Comparison of ENCODE assay signal across 8 cellular contexts in the genomic region with DNA sequence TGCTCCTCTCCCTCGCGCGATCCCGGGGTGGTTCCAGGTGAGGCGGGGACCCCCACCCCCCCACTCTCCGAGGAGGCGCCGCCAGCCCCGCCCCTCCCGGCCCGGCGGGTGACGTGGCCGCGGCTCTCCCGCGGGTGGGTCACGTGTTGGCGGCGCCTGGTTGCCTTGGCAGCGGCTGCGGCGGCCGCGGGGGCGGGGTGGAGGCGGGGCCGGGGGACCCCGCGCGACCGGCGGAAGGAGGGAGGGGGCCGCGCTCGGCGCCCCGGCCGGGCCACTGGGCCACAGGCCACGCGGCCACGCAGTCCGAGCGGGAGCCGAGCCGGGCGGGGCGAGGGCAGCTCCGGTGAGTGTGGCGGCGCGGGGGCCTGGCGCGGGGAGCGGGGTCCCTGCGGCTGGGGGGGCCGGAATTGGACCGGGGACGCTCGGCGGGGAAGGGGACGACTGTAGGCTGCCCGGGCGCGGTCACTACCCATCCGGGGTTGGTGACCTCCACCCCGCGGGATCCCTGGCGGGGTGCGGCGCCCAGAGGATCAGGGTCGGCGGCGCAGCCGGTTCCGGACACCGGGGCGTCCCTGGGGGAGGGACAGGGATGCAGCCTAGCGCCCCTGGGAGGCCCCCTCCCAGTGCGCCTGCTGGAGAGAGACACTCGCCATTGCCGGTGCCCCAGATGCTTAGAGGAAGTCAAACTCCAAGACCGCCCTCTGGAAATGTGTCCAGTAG. TPM values are rescaled to one million over a fixed set of nuclear protein-coding genes. Genes with fewer than 3 reads are reported as not detected.
DNase-seq lines count a peak whose midpoint lies in the region; ATAC-seq and TF ChIP-seq lines count a peak whose summit lies in the region.

A gene (plus strand): TSS at position 257 of the 720 bp plus-strand sequence. CDS start 5,382 bp downstream, outside the sequence.

- in situ Hi-C loops in endometrial microvascular endothelial cells (cut with HindIII; ENCODE audit: inconsistent ontology term, low pct_unique_long_range_greater_than_20kb, low sequenced_read_pairs) = no loop called here

- ATAC-seq in GM18520 (IDR thresholded peaks at IDR 0.05; ENCODE audit: unreplicated experiment) (peak; percentile 47), HG03097 (IDR thresholded peaks at IDR 0.05; ENCODE audit: low FRiP score, unreplicated experiment) (peak; percentile 51)

- no peaks in the 10 kb centered on the region for H3K27me3 ChIP-seq in A673 (replicated peaks; ENCODE audit: insufficient read depth, low read depth, low read length, poor library complexity)

- H3K36me3 ChIP-seq in A673 (ENCODE audit: insufficient read depth, low read length, poor library complexity, severe bottlenecking) = no peaks in the 10 kb centered on the region

- TF ChIP-seq CTCF in A673 (conservative IDR thresholded peaks at IDR 0.05; ENCODE audit: low read depth, low read length) = no peak

- peak within 1 kb of the TSS; percentile 65 for H3K27ac ChIP-seq in A673 (ENCODE audit: low read depth, low read length, poor library complexity, severe bottlenecking)

- POLR2A ChIA-PET in A673 (lab: Charles Lee; ENCODE audit: low non-redundant PET) = interaction anchor here (0.7 kb wide), 1 partner anchor 33 kb away, joined by 3 read pairs; no protein-coding TSS in a partner anchor

- DNase-seq in A673 (ENCODE audit: low spot score) = peak; percentile 83
- peak; percentile 74 to 86 for DNase-seq in NOMO-1 (lab: John Stamatoyannopoulos, UW; ENCODE audit: unreplicated experiment in 2 of 2)
- peak; percentile 61 for DNase-seq in activated CD8-positive, alpha-beta memory T cell treated with anti-CD3 and anti-CD28 coated beads, Interleukin-2, amount 50 U/mL, for 24 hours (ENCODE audit: extremely low read depth)
- DNase-seq in midbrain (lab: John Stamatoyannopoulos, UW) = peak; percentile 85
- DNase-seq in stimulated activated CD8-positive, alpha-beta memory T cell treated with anti-CD3 and anti-CD28 coated beads, Interleukin-15, amount 100 ng/mL, for 48 hours (ENCODE audit: low read depth in 2 of 2) = peak; percentile 81

- no peaks in the 10 kb centered on the region for H3K9me3 ChIP-seq in A673 (ENCODE audit: low read depth, low read length, poor library complexity, severe bottlenecking)

- peak within 1 kb of the TSS; percentile 85 for H3K4me3 ChIP-seq in A673 (ENCODE audit: low read depth, low read length, poor library complexity, severe bottlenecking)

- intact Hi-C loops in A673 (cut with micrococcal nuclease; ENCODE audit: unreplicated experiment) = no loop called here

- CTCF ChIA-PET in A673 (lab: Charles Lee) = interaction anchor here (0.6 kb wide), 1 partner anchor 154 kb away, joined by 5 read pairs; no protein-coding TSS in a partner anchor

- no TSS peak for BruUV-seq in A673 (replicated peaks; lab: Mats Ljungman, UMichigan)

- H3K4me1 ChIP-seq in A673 (ENCODE audit: insufficient read depth, low read length, poor library complexity, severe bottlenecking) = peaks cover 33% of the 10 kb centered on the region

RNA-seq across cellular contexts. Expression of the gene that starts here (rescaled TPM):
- total RNA-seq in A673 (2021) (35.2 and 37.0 TPM in 2 replicates), endometrial microvascular endothelial cells (ENCODE audit: inconsistent ontology term) (65.0 TPM)

Comparison
In these comparisons a context has a peak if more than half of its experiments do, and no peak if none do; other contexts are left out.
1. Peak in every context shown above with its lines: DNase-seq, ATAC-seq, H3K4me3 ChIP-seq and H3K27ac ChIP-seq.